8 cellular contexts compared by ENCODE assay signal in the genomic region with DNA sequence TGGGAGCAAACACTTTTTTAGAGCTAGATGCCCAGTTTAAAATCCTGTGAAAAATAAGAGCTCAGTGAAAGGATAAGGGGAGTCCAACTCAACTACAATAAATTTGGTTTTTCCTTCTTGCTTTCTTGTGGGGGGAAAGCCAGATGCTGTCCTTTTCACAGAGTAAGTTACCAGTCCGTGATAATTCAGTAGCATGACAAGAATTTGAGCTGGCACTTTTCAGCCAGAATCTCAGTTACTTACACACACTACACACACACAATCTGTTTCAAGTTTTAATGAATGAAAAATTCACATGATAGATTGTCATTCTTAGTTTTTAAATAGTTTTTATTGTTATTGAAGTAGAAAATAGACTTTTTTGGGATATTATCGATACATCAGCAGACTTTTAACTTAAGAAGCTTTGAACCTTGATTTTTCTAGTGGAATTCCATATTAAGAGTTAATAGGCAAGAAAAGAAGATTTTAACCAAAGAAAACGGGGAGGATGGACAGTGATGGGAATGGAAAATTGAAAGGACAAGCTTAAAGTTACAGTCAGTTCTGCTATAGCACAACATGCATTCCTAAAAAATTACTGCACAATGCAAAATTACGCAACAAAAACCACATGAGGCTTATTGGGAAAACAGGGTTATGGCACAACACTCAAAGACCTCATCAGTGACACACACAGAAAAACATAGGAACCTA. TPM values are rescaled to one million over a fixed set of nuclear protein-coding genes. Genes with fewer than 3 reads are reported as not detected.
DNase-seq lines count a peak whose midpoint lies in the region; ATAC-seq and TF ChIP-seq lines count a peak whose summit lies in the region.

No MANE protein-coding gene starts in this region.

- ATAC-seq in GM18907 (IDR thresholded peaks at IDR 0.05; ENCODE audit: unreplicated experiment) = no peak

- H3K79me2 ChIP-seq in osteoblast (ENCODE audit: insufficient read depth, low read length) = peaks cover 72% of the 10 kb centered on the region

- peaks cover 22% of the 10 kb centered on the region for H3K36me3 ChIP-seq in CD8-positive, alpha-beta memory T cell (ENCODE audit: insufficient read depth, low read length)
- H3K36me3 ChIP-seq in osteoblast (ENCODE audit: insufficient read depth, low read length) = peaks cover 31% of the 10 kb centered on the region

- POLR2A ChIA-PET in CD8-positive, alpha-beta memory T cell (lab: Charles Lee) = no interaction called here

- no peak overlapping the region for H3K4me3 ChIP-seq in CD8-positive, alpha-beta memory T cell (ENCODE audit: low read length)
- no peak overlapping the region for H3K4me3 ChIP-seq in epithelial cell of esophagus (ENCODE audit: low read length)
- H3K4me3 ChIP-seq in osteoblast (ENCODE audit: insufficient read depth, low read length) = peak overlapping the region; percentile 44

- H3K4me2 ChIP-seq in osteoblast (ENCODE audit: insufficient read depth, low read length) = peak overlapping the region; percentile 77

- peaks cover 92% of the 10 kb centered on the region for H3K4me1 ChIP-seq in CD8-positive, alpha-beta memory T cell (ENCODE audit: insufficient read depth, low read length)
- H3K4me1 ChIP-seq in osteoblast (ENCODE audit: insufficient read depth, low read length) = peaks cover 50% of the 10 kb centered on the region

- H3K27ac Mint-ChIP-seq in CD8-positive, alpha-beta memory T cell = peak overlapping the region; percentile 78 to 95 (median 88)

- H3K27me3 Mint-ChIP-seq in CD8-positive, alpha-beta memory T cell = peaks cover 0 to 2% of the 10 kb centered on the region in 2 donors

- H2AFZ ChIP-seq in osteoblast (ENCODE audit: low read length) = no peak overlapping the region

- CTCF ChIA-PET in CD8-positive, alpha-beta memory T cell (lab: Charles Lee) = interaction anchor here (3.7 to 9.9 kb wide), 3 partner anchors 11 to 47 kb away, joined by 22 to 124 read pairs (median 112); a partner anchor contains a TSS

- no peaks in the 10 kb centered on the region for H3K9me3 ChIP-seq in CD8-positive, alpha-beta memory T cell (ENCODE audit: low read length)
- H3K9me3 ChIP-seq in osteoblast (ENCODE audit: low read depth, low read length) = no peaks in the 10 kb centered on the region

- no peak for DNase-seq in CD8-positive, alpha-beta memory T cell
- DNase-seq in NOMO-1 treated with DMSO at 0.1 percent for 48 hours (lab: John Stamatoyannopoulos, UW; ENCODE audit: unreplicated experiment) (peak; percentile 75), epithelial cell of esophagus (ENCODE audit: low read depth) (peak; percentile 96), osteoblast (ENCODE audit: insufficient read length, low spot score, missing footprints) (peak; percentile 90), NCI-H2171 (lab: John Stamatoyannopoulos, UW) (no peak), T1000 (lab: John Stamatoyannopoulos, UW) (no peak), HT-29 (ENCODE audit: low spot score) (no peak)

- H3K4me3 Mint-ChIP-seq in CD8-positive, alpha-beta memory T cell = peak overlapping the region; percentile 32 to 81 (median 64)

- peaks cover 18% of the 10 kb centered on the region for H4K20me1 ChIP-seq in osteoblast (ENCODE audit: insufficient read depth, low read length)

- no peaks in the 10 kb centered on the region for H3K27me3 ChIP-seq in CD8-positive, alpha-beta memory T cell (ENCODE audit: insufficient read depth, low read length, poor library complexity, severe bottlenecking)
- no peaks in the 10 kb centered on the region for H3K27me3 ChIP-seq in osteoblast (ENCODE audit: insufficient read depth, low read length)

- H3K36me3 Mint-ChIP-seq in CD8-positive, alpha-beta memory T cell = peaks cover 0 to 62% (median 12%) of the 10 kb centered on the region in 3 donors

- no peak overlapping the region for H3K27ac ChIP-seq in CD8-positive, alpha-beta memory T cell (ENCODE audit: low read depth, low read length)
- peak overlapping the region; percentile 94 for H3K27ac ChIP-seq in osteoblast (ENCODE audit: low read depth, low read length)

- H3K4me1 Mint-ChIP-seq in CD8-positive, alpha-beta memory T cell = peaks cover 92 to 100% (median 100%) of the 10 kb centered on the region in 3 donors

- TF ChIP-seq CTCF in epithelial cell of esophagus (IDR thresholded peaks at IDR 0.05; ENCODE audit: insufficient read depth, low read depth, low read length, missing control alignments) (no peak), osteoblast (IDR thresholded peaks at IDR 0.05; ENCODE audit: extremely low read depth, low read depth, low read length) (no peak)

- H3K9me3 Mint-ChIP-seq in CD8-positive, alpha-beta memory T cell = no peaks in the 10 kb centered on the region

RNA-seq across cellular contexts. Expression of a gene that starts 47.0 kb away (rescaled TPM):
- 100 to 1,000 TPM; 134 to 136 TPM for total RNA-seq in CD8-positive, alpha-beta memory T cell
- 117 TPM for polyA plus RNA-seq in CD8-positive, alpha-beta memory T cell
- 76.7 and 77.5 TPM in 2 replicates for total RNA-seq in osteoblast
- 58.1 and 61.8 TPM in 2 replicates for total RNA-seq in HT-29 (2014; rRNA removed; shearing (Covaris generic))

Comparison
In these comparisons a context has a peak if more than half of its experiments do, and no peak if none do; other contexts are left out.
1. DNase-seq: peak in NOMO-1 treated with DMSO at 0.1 percent for 48 hours (single experiment), epithelial cell of esophagus (single experiment) and osteoblast (single experiment); none in CD8-positive, alpha-beta memory T cell (0 of 5), NCI-H2171 (single experiment), T1000 (single experiment) and HT-29 (single experiment).